9 cellular contexts compared by ENCODE assay signal in the genomic region with DNA sequence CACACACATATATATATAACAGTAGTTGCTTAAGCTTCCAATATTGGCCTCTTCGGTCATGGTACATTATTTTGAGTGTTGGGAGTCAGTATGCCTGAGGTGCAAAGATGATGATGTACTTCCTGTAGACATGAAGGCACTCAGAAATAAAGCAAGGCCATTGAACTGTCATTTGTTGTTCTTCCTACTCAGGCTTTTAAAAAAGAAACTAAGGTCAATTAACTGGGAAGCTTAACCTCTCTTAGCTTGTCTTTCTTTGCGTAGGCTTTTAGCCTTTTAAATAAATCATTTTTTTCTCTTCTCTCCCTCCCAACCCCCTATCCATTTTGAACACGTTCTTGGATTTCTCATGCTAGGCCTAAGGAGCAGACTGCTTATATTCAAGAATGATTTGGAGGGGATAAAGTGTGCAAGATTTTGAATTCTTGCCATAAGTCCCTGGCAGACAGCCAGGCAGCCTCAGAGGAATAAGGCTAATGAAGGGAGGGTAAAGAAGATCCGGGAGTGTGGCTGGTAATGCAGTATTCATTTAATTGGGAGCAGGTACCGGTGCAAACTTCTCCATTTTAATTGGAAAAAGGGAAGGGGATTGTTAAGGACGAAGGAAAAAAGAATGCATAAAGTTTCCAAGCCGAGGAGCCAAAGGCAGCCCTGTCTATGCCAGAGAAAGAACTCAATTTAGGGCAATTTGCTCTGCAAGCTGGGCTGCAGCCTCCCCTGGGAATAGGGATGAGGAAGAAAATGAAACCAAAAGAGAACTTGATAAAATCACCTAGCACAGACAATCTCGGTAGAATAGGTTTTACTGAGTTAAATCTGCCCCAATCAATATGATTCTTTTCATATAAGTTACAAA.
A peak's percentile ranks its signal among the peaks of the same experiment; 100 is the strongest.
DNase-seq lines count a peak whose midpoint lies in the region; ATAC-seq and TF ChIP-seq lines count a peak whose summit lies in the region.
"Had no signal": no experiment of that assay in that cellular context is flagged by ENCODE, and none has a peak within 500 bp of the region (broad histone marks: within the 10 kb centered on the region; RNA-seq: fewer than 3 reads in every experiment).

No MANE protein-coding gene starts in this region.

- DNase-seq in NCI-H1417 (lab: John Stamatoyannopoulos, UW), result peak in 2 of 3 experiments; percentile 36 to 80
- DNase-seq in NCI-H1417 treated with DMSO at 0.1 percent for 48 hours (lab: John Stamatoyannopoulos, UW), result no peak
- peak; percentile 75 for DNase-seq in NCI-H748 (lab: John Stamatoyannopoulos, UW; ENCODE audit: unreplicated experiment)
- DNase-seq in fibroblast of mammary gland (ENCODE audit: low read depth), result peak; percentile 3
- DNase-seq in substantia nigra (lab: John Stamatoyannopoulos, UW), result peak in 22 of 49 donors; percentile 0 to 57 (median 18)
- no peak for DNase-seq in HuH-7 (ENCODE audit: low spot score)
- no peak for DNase-seq in stimulated activated CD4-positive, alpha-beta T cell treated with anti-CD3 and anti-CD28 coated beads, Interleukin-12 subunit alpha, Interleukin-12 subunit beta, amount 100 ng/mL, for 4 hours

- TF ChIP-seq CTCF in fibroblast of mammary gland (conservative IDR thresholded peaks at IDR 0.05; ENCODE audit: control insufficient read depth, insufficient read depth, low read depth, low read length), result no peak

- no peak for ATAC-seq in GM19395 (IDR thresholded peaks at IDR 0.05; ENCODE audit: unreplicated experiment)

- peak overlapping the region; percentile 46 for H3K27ac ChIP-seq in substantia nigra (ENCODE audit: low read depth, low read length, poor library complexity, severe bottlenecking)
- H3K27ac ChIP-seq: thoracic aorta had no signal

- H3K4me3 ChIP-seq in fibroblast of mammary gland (ENCODE audit: control insufficient read depth, low read depth, low read length), result no peak overlapping the region
- H3K4me3 ChIP-seq: thoracic aorta had no signal

Comparison
In these comparisons a context has a peak if more than half of its experiments do, and no peak if none do; other contexts are left out.
1. DNase-seq: peak in NCI-H1417 (2 of 3), NCI-H748 (single experiment) and fibroblast of mammary gland (single experiment); none in NCI-H1417 treated with DMSO at 0.1 percent for 48 hours (single experiment), HuH-7 (single experiment) and stimulated activated CD4-positive, alpha-beta T cell treated with anti-CD3 and anti-CD28 coated beads, Interleukin-12 subunit alpha, Interleukin-12 subunit beta, amount 100 ng/mL, for 4 hours (single experiment).